2 cellular contexts compared by ENCODE assay signal in genomic region chr22:49867303-49868250, GRCh38.
TF ChIP-seq lines count a peak whose summit lies in the region.

No MANE protein-coding gene starts in this region.

TF ChIP-seq in GM23338, 12 proteins besides CTCF, POLR2A, EP300 and RAD21:
- TF ChIP-seq ZNF462 (CRISPR knock-in tag; IDR thresholded peaks at IDR 0.05) (no peak), ZNF114 (CRISPR knock-in tag; IDR thresholded peaks at IDR 0.05) (no peak), POLR2AphosphoS5 (IDR thresholded peaks at IDR 0.05; ENCODE audit: low read depth) (no peak), CREB1 (CRISPR knock-in tag; IDR thresholded peaks at IDR 0.05; ENCODE audit: low read depth) (no peak), JUNB (IDR thresholded peaks at IDR 0.05; ENCODE audit: unreplicated experiment) (no peak), REST (IDR thresholded peaks at IDR 0.05; ENCODE audit: unreplicated experiment) (no peak), ETS1 (IDR thresholded peaks at IDR 0.05) (no peak), NANOG (IDR thresholded peaks at IDR 0.05; ENCODE audit: borderline replicate concordance) (no peak)

TF ChIP-seq in GM12878, 131 proteins besides CTCF, POLR2A, EP300 and RAD21:
- TF ChIP-seq STAT3 (IDR thresholded peaks at IDR 0.05; ENCODE audit: low read depth, low read length) (no peak), SPI1 (IDR thresholded peaks at IDR 0.05; ENCODE audit: borderline replicate concordance, insufficient read depth, low read depth, low read length) (no peak), ETV6 (conservative IDR thresholded peaks at IDR 0.05 in 1 of 2, IDR thresholded peaks at IDR 0.05 in 1 of 2; ENCODE audit: borderline replicate concordance in 1 of 2, low read depth in 1 of 2) (no peak), PKNOX1 (IDR thresholded peaks at IDR 0.05) (no peak), HSF1 (IDR thresholded peaks at IDR 0.05; ENCODE audit: low read depth, low read length) (no peak), ZNF592 (IDR thresholded peaks at IDR 0.05) (no peak), MEF2B (IDR thresholded peaks at IDR 0.05; ENCODE audit: partially characterized antibody, poor library complexity, severe bottlenecking) (no peak), MLLT1 (IDR thresholded peaks at IDR 0.05) (no peak), ZBED1 (IDR thresholded peaks at IDR 0.05; ENCODE audit: borderline replicate concordance) (no peak), POLR2AphosphoS2 (IDR thresholded peaks at IDR 0.05; ENCODE audit: low read depth, low read length) (no peak), IRF4 (IDR thresholded peaks at IDR 0.05; ENCODE audit: low read depth, low read length) (no peak), TBL1XR1 (IDR thresholded peaks at IDR 0.05; ENCODE audit: low read depth, low read length) (no peak), SMAD5 (IDR thresholded peaks at IDR 0.05; ENCODE audit: low read depth) (no peak), JUNB (IDR thresholded peaks at IDR 0.05) (no peak), NRF1 (conservative IDR thresholded peaks at IDR 0.05; ENCODE audit: low read depth, low read length) (no peak)
